Comparison of ENCODE assay signal across 9 cellular contexts in genomic region chr2:101341421-101341820, GRCh38. TPM values are rescaled to one million over a fixed set of nuclear protein-coding genes. Genes with fewer than 3 reads are reported as not detected.
DNase-seq lines count a peak whose midpoint lies in the region; ATAC-seq and FAIRE-seq lines count a peak whose summit lies in the region.
"Had no signal": no experiment of that assay in that cellular context is flagged by ENCODE, and none has a peak within 500 bp of the region (broad histone marks: within the 10 kb centered on the region; RNA-seq: fewer than 3 reads in every experiment).

No MANE protein-coding gene starts in this region.

- no peaks in the 10 kb centered on the region for H3K4me1 ChIP-seq in GM23248 (ENCODE audit: insufficient read depth)

- ATAC-seq in activated CD4-positive, alpha-beta T cell treated with anti-CD3 and anti-CD28 coated beads for 36 hours = peak; percentile 68

- H4K20me1 ChIP-seq in GM23248 (ENCODE audit: insufficient read depth) = no peaks in the 10 kb centered on the region

- peak; percentile 64 for DNase-seq in activated CD4-positive, alpha-beta T cell treated with anti-CD3 and anti-CD28 coated beads for 36 hours
- DNase-seq in activated CD4-positive, alpha-beta T cell treated with anti-CD3 and anti-CD28 coated beads for 1 hour = no peak
- peak; percentile 47 for DNase-seq in activated naive CD4-positive, alpha-beta T cell treated with anti-CD3 and anti-CD28 coated beads for 36 hours
- peak; percentile 22 for DNase-seq in stimulated activated CD8-positive, alpha-beta memory T cell treated with anti-CD3 and anti-CD28 coated beads, Interleukin-4, amount 100 ng/mL, for 24 hours (ENCODE audit: low read depth)
- no peak for DNase-seq in GM23248
- DNase-seq in ureter (ENCODE audit: low spot score) = no peak
- no peak for DNase-seq in urothelium cell line (ENCODE audit: low spot score)

- H3K9me3 ChIP-seq in GM23248 (ENCODE audit: low read depth) = no peaks in the 10 kb centered on the region

- H3K9me2 ChIP-seq in GM23248 (ENCODE audit: insufficient read depth) = no peaks in the 10 kb centered on the region

- H3K4me3 Mint-ChIP-seq in activated CD4-positive, alpha-beta T cell treated with anti-CD3 and anti-CD28 coated beads for 36 hours = no peak overlapping the region
- H3K4me3 Mint-ChIP-seq in T-helper 1 cell treated with Interleukin-12 subunit alpha and Interleukin-12 subunit beta and Interleukin-4 antibody, amounts not matched to agents 30 μg/mL and 1 μg/mL, for 36 hours = peak overlapping the region; percentile 2
- no peak overlapping the region for H3K4me3 Mint-ChIP-seq in activated naive CD4-positive, alpha-beta T cell treated with anti-CD3 and anti-CD28 coated beads for 36 hours

- H3K9me3 Mint-ChIP-seq in activated CD4-positive, alpha-beta T cell treated with anti-CD3 and anti-CD28 coated beads for 36 hours (ENCODE audit: low read depth) = no peaks in the 10 kb centered on the region
- H3K9me3 Mint-ChIP-seq in T-helper 1 cell treated with Interleukin-12 subunit alpha and Interleukin-12 subunit beta and Interleukin-4 antibody, amounts not matched to agents 30 μg/mL and 1 μg/mL, for 36 hours = no peaks in the 10 kb centered on the region
- H3K9me3 Mint-ChIP-seq in activated naive CD4-positive, alpha-beta T cell treated with anti-CD3 and anti-CD28 coated beads for 36 hours = no peaks in the 10 kb centered on the region

- H3K36me3 Mint-ChIP-seq in activated CD4-positive, alpha-beta T cell treated with anti-CD3 and anti-CD28 coated beads for 36 hours (ENCODE audit: low read depth) = no peaks in the 10 kb centered on the region
- H3K36me3 Mint-ChIP-seq in T-helper 1 cell treated with Interleukin-12 subunit alpha and Interleukin-12 subunit beta and Interleukin-4 antibody, amounts not matched to agents 30 μg/mL and 1 μg/mL, for 36 hours (ENCODE audit: low read depth) = no peaks in the 10 kb centered on the region
- H3K36me3 Mint-ChIP-seq in activated naive CD4-positive, alpha-beta T cell treated with anti-CD3 and anti-CD28 coated beads for 36 hours (ENCODE audit: low read depth) = no peaks in the 10 kb centered on the region

- H3K36me3 ChIP-seq in GM23248 (ENCODE audit: low read depth) = no peaks in the 10 kb centered on the region

- no peaks in the 10 kb centered on the region for H3K79me2 ChIP-seq in GM23248 (ENCODE audit: insufficient read depth)

- H3K27me3 Mint-ChIP-seq in activated CD4-positive, alpha-beta T cell treated with anti-CD3 and anti-CD28 coated beads for 36 hours = no peaks in the 10 kb centered on the region
- peaks cover 5% of the 10 kb centered on the region for H3K27me3 Mint-ChIP-seq in T-helper 1 cell treated with Interleukin-12 subunit alpha and Interleukin-12 subunit beta and Interleukin-4 antibody, amounts not matched to agents 30 μg/mL and 1 μg/mL, for 36 hours (ENCODE audit: low read depth)
- H3K27me3 Mint-ChIP-seq in activated naive CD4-positive, alpha-beta T cell treated with anti-CD3 and anti-CD28 coated beads for 36 hours (ENCODE audit: low read depth) = no peaks in the 10 kb centered on the region

- FAIRE-seq in urothelium cell line (lab: Jason Lieb, UNC) = no peak
- FAIRE-seq: frontal cortex had no signal

- CTCF ChIA-PET in activated CD4-positive, alpha-beta T cell treated with anti-CD3 and anti-CD28 coated beads for 36 hours (lab: Charles Lee) = interaction anchor here (0.5 to 4.0 kb wide), 42 partner anchors 9 to 1039 kb away, joined by 3 to 66 read pairs (median 4); partner anchors contain the start of gene CREG2
- CTCF ChIA-PET in activated naive CD4-positive, alpha-beta T cell treated with anti-CD3 and anti-CD28 coated beads for 36 hours (lab: Charles Lee) = interaction anchor here (0.5 to 3.0 kb wide), 32 partner anchors 8 to 1065 kb away, joined by 3 to 23 read pairs (median 4); partner anchors contain the start of genes CREG2, RFX8 and RNF149

- H3K27ac ChIP-seq in GM23248 = no peak overlapping the region

- H3K9ac ChIP-seq in GM23248 = no peak overlapping the region

- no peak overlapping the region for H3K4me3 ChIP-seq in GM23248

- intact Hi-C loops in activated CD4-positive, alpha-beta T cell treated with anti-CD3 and anti-CD28 coated beads for 36 hours (cut with DNase I, micrococcal nuclease) = loop anchor here (5.0 to 10.0 kb wide), 3 partner anchors 46 to 643 kb away; partner anchors contain the start of gene CREG2 (in 1 of the 2)
- intact Hi-C loops in activated naive CD4-positive, alpha-beta T cell treated with anti-CD3 and anti-CD28 coated beads for 36 hours (cut with micrococcal nuclease) = no loop called here

- POLR2A ChIA-PET in activated CD4-positive, alpha-beta T cell treated with anti-CD3 and anti-CD28 coated beads for 36 hours (lab: Charles Lee) = no interaction called here

- H3F3A ChIP-seq in GM23248 (ENCODE audit: insufficient read depth) = no peaks in the 10 kb centered on the region

- 77 to 80% methylated on average over 7 of the region's 7 CpGs for WGBS in GM23248 (ENCODE audit: low coverage in 1 of 2, low lambda C conversion rate in 2 of 2, missing lambda C conversion rate in 2 of 2), 2 experiments

- H3K4me1 Mint-ChIP-seq in activated CD4-positive, alpha-beta T cell treated with anti-CD3 and anti-CD28 coated beads for 36 hours = peaks cover 18% of the 10 kb centered on the region
- peaks cover 36% of the 10 kb centered on the region for H3K4me1 Mint-ChIP-seq in T-helper 1 cell treated with Interleukin-12 subunit alpha and Interleukin-12 subunit beta and Interleukin-4 antibody, amounts not matched to agents 30 μg/mL and 1 μg/mL, for 36 hours (ENCODE audit: low read depth)
- H3K4me1 Mint-ChIP-seq in activated naive CD4-positive, alpha-beta T cell treated with anti-CD3 and anti-CD28 coated beads for 36 hours (ENCODE audit: low read depth) = peaks cover 19% of the 10 kb centered on the region

- H2AFZ ChIP-seq in GM23248 = no peak overlapping the region

- H3K27ac Mint-ChIP-seq in activated CD4-positive, alpha-beta T cell treated with anti-CD3 and anti-CD28 coated beads for 36 hours = no peak overlapping the region
- peak overlapping the region; percentile 10 for H3K27ac Mint-ChIP-seq in T-helper 1 cell treated with Interleukin-12 subunit alpha and Interleukin-12 subunit beta and Interleukin-4 antibody, amounts not matched to agents 30 μg/mL and 1 μg/mL, for 36 hours
- H3K27ac Mint-ChIP-seq in activated naive CD4-positive, alpha-beta T cell treated with anti-CD3 and anti-CD28 coated beads for 36 hours = no peak overlapping the region

- in situ Hi-C loops in GM23248 (cut with MboI) = no loop called here

- H3K27me3 ChIP-seq in GM23248 (replicated peaks; ENCODE audit: insufficient read depth) = no peaks in the 10 kb centered on the region

- H3K4me2 ChIP-seq in GM23248 (ENCODE audit: unreplicated experiment) = no peak overlapping the region

RNA-seq across cellular contexts. Expression of gene RNF149, which starts 32.9 kb away (rescaled TPM):
- total RNA-seq in activated CD4-positive, alpha-beta T cell treated with anti-CD3 and anti-CD28 coated beads for 36 hours = 10 to 100 TPM; 23.4 to 29.5 TPM
- 10 to 100 TPM; 25.0 to 27.1 TPM for total RNA-seq in activated naive CD4-positive, alpha-beta T cell treated with anti-CD3 and anti-CD28 coated beads for 36 hours
- total RNA-seq in GM23248 (2014; rRNA removed; shearing (Covaris generic)) = 54.1 and 58.1 TPM in 2 replicates
- polyA plus RNA-seq in GM23248 (2016; fragmentation: Nextera tagmentation; extraction: Ambion mirVana) = 48.9 and 51.9 TPM in 2 replicates
- 97.3 TPM for total RNA-seq in ureter

RNA-seq across cellular contexts. Expression of gene CREG2, which starts 45.9 kb away (rescaled TPM):
- total RNA-seq in activated CD4-positive, alpha-beta T cell treated with anti-CD3 and anti-CD28 coated beads for 36 hours = not detected
- total RNA-seq in activated naive CD4-positive, alpha-beta T cell treated with anti-CD3 and anti-CD28 coated beads for 36 hours = not detected
- total RNA-seq in GM23248 (2014; rRNA removed; shearing (Covaris generic)) = under 0.01 and 0.22 TPM in 2 replicates
- 0.15 TPM in 1 of 2 replicates, not detected in the other for polyA plus RNA-seq in GM23248 (2016; fragmentation: Nextera tagmentation; extraction: Ambion mirVana)
- total RNA-seq in ureter = 1.8 TPM

Comparison
In these comparisons a context has a peak if more than half of its experiments do, and no peak if none do; other contexts are left out.
1. DNase-seq: peak in activated CD4-positive, alpha-beta T cell treated with anti-CD3 and anti-CD28 coated beads for 36 hours (single experiment), activated naive CD4-positive, alpha-beta T cell treated with anti-CD3 and anti-CD28 coated beads for 36 hours (single experiment) and stimulated activated CD8-positive, alpha-beta memory T cell treated with anti-CD3 and anti-CD28 coated beads, Interleukin-4, amount 100 ng/mL, for 24 hours (single experiment); none in activated CD4-positive, alpha-beta T cell treated with anti-CD3 and anti-CD28 coated beads for 1 hour (single experiment), GM23248 (single experiment), ureter (single experiment) and urothelium cell line (single experiment).